38 cellular contexts compared by ENCODE assay signal in genomic region chr7:54672519-54672918, GRCh38.
"Had no signal": no experiment of that assay in that cellular context is flagged by ENCODE, and none has a peak within 500 bp of the region (broad histone marks: within the 10 kb centered on the region; RNA-seq: fewer than 3 reads in every experiment).

No MANE protein-coding gene starts in this region.

- H3K36me3 Mint-ChIP-seq: activated naive CD4-positive, alpha-beta T cell treated with anti-CD3 and anti-CD28 coated beads, Interleukin-2, amount 10 ng/mL, durations not matched to agents 7 days and 5 days; activated naive CD4-positive, alpha-beta T cell treated with anti-CD3 and anti-CD28 coated beads, Interleukin-2, amount 50 U/mL, for 72 hours; activated naive CD8-positive, alpha-beta T cell; activated naive CD8-positive, alpha-beta T cell treated with anti-CD3 and anti-CD28 coated beads for 36 hours; activated naive CD8-positive, alpha-beta T cell treated with anti-CD3 and anti-CD28 coated beads, Interleukin-2, amount 10 ng/mL, durations not matched to agents 7 days and 5 days; brain had no signal

- H3K36me3 ChIP-seq: adrenal gland, ascending aorta, brain microvascular endothelial cell, breast epithelium, cardiac muscle cell had no signal

- H3K27ac Mint-ChIP-seq: activated naive CD4-positive, alpha-beta T cell treated with anti-CD3 and anti-CD28 coated beads for 36 hours; activated naive CD4-positive, alpha-beta T cell treated with anti-CD3 and anti-CD28 coated beads, Interleukin-2, amount 10 ng/mL, durations not matched to agents 7 days and 5 days; activated naive CD4-positive, alpha-beta T cell treated with anti-CD3 and anti-CD28 coated beads, Interleukin-2, amount 50 U/mL, for 24 hours; activated naive CD4-positive, alpha-beta T cell treated with anti-CD3 and anti-CD28 coated beads, Interleukin-2, amount 50 U/mL, for 72 hours; activated naive CD8-positive, alpha-beta T cell; activated naive CD8-positive, alpha-beta T cell treated with anti-CD3 and anti-CD28 coated beads for 36 hours; activated naive CD8-positive, alpha-beta T cell treated with anti-CD3 and anti-CD28 coated beads, Interleukin-2, amount 10 ng/mL, durations not matched to agents 7 days and 5 days; activated naive CD8-positive, alpha-beta T cell treated with anti-CD3 and anti-CD28 coated beads, Interleukin-2, amount 50 U/mL, for 24 hours; activated T-cell treated with anti-CD3 and anti-CD28 coated beads, Interleukin-2, amount 50 U/mL, for 72 hours; activated T-helper 1 cell treated with anti-CD3 and anti-CD28 coated beads, Interleukin-12 subunit alpha, Interleukin-12 subunit beta, Interleukin-2, Interleukin-4 antibody, amounts not matched to agents 30 ng/mL and 10 ng/mL and 1 ng/mL, durations not matched to agents 14 hours and 24 hours and 36 hours; activated T-helper 17 cell treated with anti-CD3 and anti-CD28 coated beads, Interleukin-2, amount 50 U/mL, for 72 hours; activated T-helper 2 cell treated with anti-CD3 and anti-CD28 coated beads, Interferon-gamma antibody, Interleukin-2, Interleukin-4, amounts not matched to agents 10 μg/mL and 5 μg/mL and 100 μg/mL, durations not matched to agents 14 hours and 24 hours and 36 hours; brain had no signal

- H3K4me1 ChIP-seq: adrenal gland, ascending aorta, body of pancreas, breast epithelium had no signal

- FAIRE-seq: astrocyte, bronchial epithelial cell had no signal

- H3K4me3 ChIP-seq: adrenal gland, ascending aorta, body of pancreas, breast epithelium, cardiac muscle cell had no signal

- H3K27me3 ChIP-seq: adrenal gland, ascending aorta, body of pancreas, brain microvascular endothelial cell, cardiac muscle cell had no signal

- H3K27me3 Mint-ChIP-seq: activated naive CD4-positive, alpha-beta T cell treated with anti-CD3 and anti-CD28 coated beads, Interleukin-2, amount 10 ng/mL, durations not matched to agents 7 days and 5 days; activated naive CD4-positive, alpha-beta T cell treated with anti-CD3 and anti-CD28 coated beads, Interleukin-2, amount 50 U/mL, for 24 hours; activated naive CD8-positive, alpha-beta T cell; activated naive CD8-positive, alpha-beta T cell treated with anti-CD3 and anti-CD28 coated beads for 36 hours; activated naive CD8-positive, alpha-beta T cell treated with anti-CD3 and anti-CD28 coated beads, Interleukin-2, amount 10 ng/mL, durations not matched to agents 7 days and 5 days; activated naive CD8-positive, alpha-beta T cell treated with anti-CD3 and anti-CD28 coated beads, Interleukin-2, amount 50 U/mL, for 24 hours; activated T-helper 17 cell treated with anti-CD3 and anti-CD28 coated beads, Interleukin-2, amount 50 U/mL, for 72 hours; central memory CD8-positive, alpha-beta T cell had no signal

- ATAC-seq: activated naive CD4-positive, alpha-beta T cell treated with anti-CD3 and anti-CD28 coated beads, Interleukin-2, amount 50 U/mL, for 72 hours; activated naive CD8-positive, alpha-beta T cell treated with anti-CD3 and anti-CD28 coated beads, Interleukin-2, amount 50 U/mL, for 24 hours; activated T-cell treated with anti-CD3 and anti-CD28 coated beads, Interleukin-2, amount 50 U/mL, for 4 hours; activated T-cell treated with anti-CD3 and anti-CD28 coated beads, Interleukin-2, amount 50 U/mL, for 72 hours; activated T-helper 17 cell treated with anti-CD3 and anti-CD28 coated beads, Interleukin-2, amount 50 U/mL, for 72 hours; body of pancreas had no signal

- H3K4me3 Mint-ChIP-seq: activated naive CD4-positive, alpha-beta T cell treated with anti-CD3 and anti-CD28 coated beads for 36 hours; activated naive CD4-positive, alpha-beta T cell treated with anti-CD3 and anti-CD28 coated beads, Interleukin-2, amount 10 ng/mL, durations not matched to agents 7 days and 5 days; activated naive CD4-positive, alpha-beta T cell treated with anti-CD3 and anti-CD28 coated beads, Interleukin-2, amount 50 U/mL, for 24 hours; activated naive CD8-positive, alpha-beta T cell; activated naive CD8-positive, alpha-beta T cell treated with anti-CD3 and anti-CD28 coated beads for 36 hours; activated naive CD8-positive, alpha-beta T cell treated with anti-CD3 and anti-CD28 coated beads, Interleukin-2, amount 10 ng/mL, durations not matched to agents 7 days and 5 days; activated naive CD8-positive, alpha-beta T cell treated with anti-CD3 and anti-CD28 coated beads, Interleukin-2, amount 50 U/mL, for 24 hours; activated T-cell treated with anti-CD3 and anti-CD28 coated beads, Interleukin-2, amount 50 U/mL, for 4 hours; activated T-cell treated with anti-CD3 and anti-CD28 coated beads, Interleukin-2, amount 50 U/mL, for 72 hours; activated T-helper 1 cell treated with anti-CD3 and anti-CD28 coated beads, Interleukin-12 subunit alpha, Interleukin-12 subunit beta, Interleukin-2, Interleukin-4 antibody, amounts not matched to agents 30 ng/mL and 10 ng/mL and 1 ng/mL, durations not matched to agents 14 hours and 24 hours and 36 hours; activated T-helper 17 cell treated with anti-CD3 and anti-CD28 coated beads, Interleukin-2, amount 50 U/mL, for 72 hours; brain; central memory CD8-positive, alpha-beta T cell had no signal

- H3K27ac ChIP-seq: adrenal gland, ascending aorta, body of pancreas, brain microvascular endothelial cell, breast epithelium, cardiac muscle cell had no signal

- H3K9me3 ChIP-seq: adrenal gland, ascending aorta, body of pancreas, breast epithelium had no signal

- DNase-seq: activated effector memory CD4-positive, alpha-beta T cell treated with anti-CD3 and anti-CD28 coated beads, Interleukin-2, amount 50 U/mL, for 16 hours; activated effector memory CD4-positive, alpha-beta T cell treated with Interleukin-2 at 50 U/mL for 16 hours; activated gamma-delta T cell; activated gamma-delta T cell treated with Interleukin-2 at 50 U/mL for 16 hours; activated naive CD4-positive, alpha-beta T cell; activated naive CD4-positive, alpha-beta T cell treated with anti-CD3 and anti-CD28 coated beads for 36 hours; activated naive CD4-positive, alpha-beta T cell treated with anti-CD3 and anti-CD28 coated beads, Interleukin-2, amount 10 ng/mL, durations not matched to agents 7 days and 5 days; activated naive CD4-positive, alpha-beta T cell treated with anti-CD3 and anti-CD28 coated beads, Interleukin-2, amount 50 U/mL, for 16 hours; activated naive CD4-positive, alpha-beta T cell treated with Interleukin-2 at 50 U/mL for 16 hours; activated naive CD8-positive, alpha-beta T cell treated with anti-CD3 and anti-CD28 coated beads for 36 hours; activated naive CD8-positive, alpha-beta T cell treated with anti-CD3 and anti-CD28 coated beads, Interleukin-2, amount 10 ng/mL, durations not matched to agents 7 days and 5 days; activated naive CD8-positive, alpha-beta T cell treated with anti-CD3 and anti-CD28 coated beads, Interleukin-2, amount 50 U/mL, for 24 hours; activated T-cell treated with anti-CD3 and anti-CD28 coated beads, Interleukin-2, amount 50 U/mL, for 4 hours; activated T-cell treated with anti-CD3 and anti-CD28 coated beads, Interleukin-2, amount 50 U/mL, for 48 hours; activated T-cell treated with anti-CD3 and anti-CD28 coated beads, Interleukin-2, amount 50 U/mL, for 72 hours; adrenal gland; amniotic stem cell; amygdala; anterior cingulate cortex; aorta; body of pancreas; brain microvascular endothelial cell; caudate nucleus; central memory CD4-positive, alpha-beta T cell; cerebellar nuclear complex had no signal

- H3K4me1 Mint-ChIP-seq: activated naive CD4-positive, alpha-beta T cell treated with anti-CD3 and anti-CD28 coated beads, Interleukin-2, amount 10 ng/mL, durations not matched to agents 7 days and 5 days; activated naive CD4-positive, alpha-beta T cell treated with anti-CD3 and anti-CD28 coated beads, Interleukin-2, amount 50 U/mL, for 24 hours; activated naive CD8-positive, alpha-beta T cell treated with anti-CD3 and anti-CD28 coated beads for 36 hours; activated naive CD8-positive, alpha-beta T cell treated with anti-CD3 and anti-CD28 coated beads, Interleukin-2, amount 10 ng/mL, durations not matched to agents 7 days and 5 days; activated naive CD8-positive, alpha-beta T cell treated with anti-CD3 and anti-CD28 coated beads, Interleukin-2, amount 50 U/mL, for 24 hours; activated T-helper 17 cell treated with anti-CD3 and anti-CD28 coated beads, Interleukin-2, amount 50 U/mL, for 72 hours; central memory CD8-positive, alpha-beta T cell had no signal

- H3K9me3 Mint-ChIP-seq: activated naive CD4-positive, alpha-beta T cell treated with anti-CD3 and anti-CD28 coated beads, Interleukin-2, amount 50 U/mL, for 24 hours; activated naive CD8-positive, alpha-beta T cell treated with anti-CD3 and anti-CD28 coated beads, Interleukin-2, amount 50 U/mL, for 24 hours; activated T-cell treated with anti-CD3 and anti-CD28 coated beads, Interleukin-2, amount 50 U/mL, for 4 hours; activated T-cell treated with anti-CD3 and anti-CD28 coated beads, Interleukin-2, amount 50 U/mL, for 72 hours; activated T-helper 1 cell treated with anti-CD3 and anti-CD28 coated beads, Interleukin-12 subunit alpha, Interleukin-12 subunit beta, Interleukin-2, Interleukin-4 antibody, amounts not matched to agents 30 ng/mL and 10 ng/mL and 1 ng/mL, durations not matched to agents 14 hours and 24 hours and 36 hours; activated T-helper 2 cell treated with anti-CD3 and anti-CD28 coated beads, Interferon-gamma antibody, Interleukin-2, Interleukin-4, amounts not matched to agents 10 μg/mL and 5 μg/mL and 100 μg/mL, durations not matched to agents 14 hours and 24 hours and 36 hours; brain; central memory CD8-positive, alpha-beta T cell had no signal
